15 cellular contexts compared by ENCODE assay signal in the genomic region with DNA sequence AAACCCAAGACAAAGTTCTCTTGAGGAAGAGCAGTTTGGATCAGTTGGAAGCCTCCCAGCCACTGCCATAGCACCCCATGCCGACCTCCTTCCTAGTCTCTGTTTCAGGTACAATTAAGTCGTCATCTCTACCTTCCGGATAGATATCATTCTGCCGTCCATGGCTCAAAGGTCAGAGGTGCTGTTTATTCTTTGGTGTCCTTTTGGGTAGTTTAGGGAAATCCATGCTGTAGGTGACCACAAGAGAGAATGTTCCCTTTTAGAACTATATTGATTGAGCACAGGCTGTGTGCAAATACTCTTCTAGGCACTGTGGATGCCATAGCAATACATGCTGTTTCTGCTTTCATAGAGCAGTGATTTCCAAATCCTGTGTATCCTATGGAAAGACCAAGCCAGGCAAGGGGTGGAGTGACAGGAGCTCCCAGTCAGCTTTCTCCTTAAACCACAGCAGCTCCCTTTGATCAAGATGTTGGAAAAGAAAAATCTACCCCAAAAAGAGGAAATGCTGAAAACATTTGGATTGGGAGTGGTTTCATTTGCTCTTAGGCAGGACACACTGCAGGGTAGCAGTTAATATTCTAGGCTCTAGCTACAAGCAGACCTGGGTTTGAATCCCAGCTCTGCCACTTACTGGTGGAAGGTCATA.
DNase-seq lines count a peak whose midpoint lies in the region; ATAC-seq and TF ChIP-seq lines count a peak whose summit lies in the region.
"Had no signal": no experiment of that assay in that cellular context is flagged by ENCODE, and none has a peak within 500 bp of the region (broad histone marks: within the 10 kb centered on the region; RNA-seq: fewer than 3 reads in every experiment).

No MANE protein-coding gene starts in this region.

- no peak for DNase-seq in right atrium auricular region (ENCODE audit: low spot score)
- no peak for DNase-seq in Right ventricle myocardium superior
- DNase-seq in activated B cell treated with CpG ODN at 0.5 μM for 24 hours = no peak
- DNase-seq in lung (ENCODE audit: low spot score) = no peak
- peak in 1 of 2 donors; percentile 25 for DNase-seq in uterus
- no peak for DNase-seq in activated CD8-positive, alpha-beta T cell treated with anti-CD3 and anti-CD28 coated beads, Interleukin-2, amount 10 ng/mL, durations not matched to agents 7 days and 5 days
- DNase-seq in activated CD4-positive, alpha-beta memory T cell treated with anti-CD3 and anti-CD28 coated beads, Interleukin-2, amount 10 ng/mL, durations not matched to agents 7 days and 5 days = no peak
- DNase-seq: ACHN; activated naive CD8-positive, alpha-beta T cell treated with anti-CD3 and anti-CD28 coated beads, Interleukin-2, amount 10 ng/mL, durations not matched to agents 7 days and 5 days; DMS79 treated with DMSO at 0.1 percent for 48 hours; NCI-H2029 treated with DMSO at 0.1 percent for 48 hours had no signal

- H3K4me1 Mint-ChIP-seq in activated B cell treated with CpG ODN at 0.5 μM for 24 hours = peaks cover 21% of the 10 kb centered on the region
- no peaks in the 10 kb centered on the region for H3K4me1 Mint-ChIP-seq in activated CD8-positive, alpha-beta T cell treated with anti-CD3 and anti-CD28 coated beads, Interleukin-2, amount 10 ng/mL, durations not matched to agents 7 days and 5 days (ENCODE audit: low read depth)
- peaks cover 15% of the 10 kb centered on the region for H3K4me1 Mint-ChIP-seq in activated CD4-positive, alpha-beta memory T cell treated with anti-CD3 and anti-CD28 coated beads, Interleukin-2, amount 10 ng/mL, durations not matched to agents 7 days and 5 days

- WGBS in lung, 2 donors = 69 to 78% methylated on average over 4 of the region's 4 CpGs

- peak overlapping the region; percentile 49 for H3K4me3 Mint-ChIP-seq in activated B cell treated with CpG ODN at 0.5 μM for 24 hours
- H3K4me3 Mint-ChIP-seq in activated CD8-positive, alpha-beta T cell treated with anti-CD3 and anti-CD28 coated beads, Interleukin-2, amount 10 ng/mL, durations not matched to agents 7 days and 5 days = no peak overlapping the region
- H3K4me3 Mint-ChIP-seq in activated CD4-positive, alpha-beta memory T cell treated with anti-CD3 and anti-CD28 coated beads, Interleukin-2, amount 10 ng/mL, durations not matched to agents 7 days and 5 days = no peak overlapping the region
- H3K4me3 Mint-ChIP-seq: activated naive CD8-positive, alpha-beta T cell treated with anti-CD3 and anti-CD28 coated beads, Interleukin-2, amount 10 ng/mL, durations not matched to agents 7 days and 5 days; T-helper 2 cell treated with Interferon-gamma antibody and Interleukin-4, amounts not matched to agents 5 μg/mL and 100 μg/mL, for 36 hours had no signal

- peaks cover 0 to 83% of the 10 kb centered on the region in 2 donors for H3K4me1 ChIP-seq in right atrium auricular region
- H3K4me1 ChIP-seq in lung (ENCODE audit: control insufficient read depth in 2 of 2, insufficient read depth in 2 of 2, low read length in 2 of 2) = peaks cover 11 to 24% of the 10 kb centered on the region in 2 donors
- no peaks in the 10 kb centered on the region for H3K4me1 ChIP-seq in uterus

- H3K27ac ChIP-seq in right atrium auricular region (peak overlapping the region; percentile 17 to 56), lung (ENCODE audit: low read depth in 1 of 2, low read length in 1 of 2) (peak overlapping the region; percentile 51 to 83), uterus (peak overlapping the region; percentile 33 to 42)
- H3K27ac ChIP-seq: thoracic aorta had no signal

- H3K36me3 ChIP-seq in right atrium auricular region (no peaks in the 10 kb centered on the region), lung (ENCODE audit: control insufficient read depth in 2 of 2, insufficient read depth in 2 of 2, low read length in 2 of 2) (no peaks in the 10 kb centered on the region), uterus (no peaks in the 10 kb centered on the region)
- H3K36me3 ChIP-seq: thoracic aorta had no signal

- POLR2A ChIA-PET in activated B cell treated with CpG ODN at 0.5 μM for 24 hours (lab: Charles Lee) = interaction anchor here (0.6 to 22.7 kb wide), 13 partner anchors 10 to 240 kb away, joined by 3 to 704 read pairs (median 4); no protein-coding TSS in a partner anchor
- POLR2A ChIA-PET in activated CD8-positive, alpha-beta T cell treated with anti-CD3 and anti-CD28 coated beads, Interleukin-2, amount 10 ng/mL, durations not matched to agents 7 days and 5 days (lab: Charles Lee) = no interaction called here
- POLR2A ChIA-PET in activated CD4-positive, alpha-beta memory T cell treated with anti-CD3 and anti-CD28 coated beads, Interleukin-2, amount 10 ng/mL, durations not matched to agents 7 days and 5 days (lab: Charles Lee) = interaction anchor here (0.8 to 1.5 kb wide), 4 partner anchors 10 to 141 kb away, joined by 3 to 5 read pairs (median 3); no protein-coding TSS in a partner anchor

- no peak overlapping the region for H3K4me3 ChIP-seq in right atrium auricular region
- no peak overlapping the region for H3K4me3 ChIP-seq in lung
- no peak overlapping the region for H3K4me3 ChIP-seq in uterus
- H3K4me3 ChIP-seq: thoracic aorta had no signal

- no peak for ATAC-seq in Right ventricle myocardium superior (ENCODE audit: poor library complexity)
- no peak for ATAC-seq in activated B cell treated with CpG ODN at 0.5 μM for 24 hours (ENCODE audit: low read depth)
- no peak for ATAC-seq in lung (ENCODE audit: insufficient read depth, low FRiP score)
- no peak for ATAC-seq in activated CD8-positive, alpha-beta T cell treated with anti-CD3 and anti-CD28 coated beads, Interleukin-2, amount 10 ng/mL, durations not matched to agents 7 days and 5 days
- no peak for ATAC-seq in GM19328 (IDR thresholded peaks at IDR 0.05; ENCODE audit: unreplicated experiment)

- no peak for TF ChIP-seq POLR2A in uterus (IDR thresholded peaks at IDR 0.05)

- no peak for TF ChIP-seq CTCF in right atrium auricular region (IDR thresholded peaks at IDR 0.05)
- TF ChIP-seq CTCF in activated B cell treated with CpG ODN at 0.5 μM for 24 hours (IDR thresholded peaks at IDR 0.05) = no peak
- TF ChIP-seq CTCF in lung (IDR thresholded peaks at IDR 0.05; ENCODE audit: control extremely low read depth, extremely low read depth) = no peak
- no peak for TF ChIP-seq CTCF in uterus (IDR thresholded peaks at IDR 0.05)

- no peak overlapping the region for H3K27ac Mint-ChIP-seq in activated B cell treated with CpG ODN at 0.5 μM for 24 hours
- no peak overlapping the region for H3K27ac Mint-ChIP-seq in activated CD8-positive, alpha-beta T cell treated with anti-CD3 and anti-CD28 coated beads, Interleukin-2, amount 10 ng/mL, durations not matched to agents 7 days and 5 days
- no peak overlapping the region for H3K27ac Mint-ChIP-seq in activated CD4-positive, alpha-beta memory T cell treated with anti-CD3 and anti-CD28 coated beads, Interleukin-2, amount 10 ng/mL, durations not matched to agents 7 days and 5 days
- H3K27ac Mint-ChIP-seq: activated naive CD8-positive, alpha-beta T cell treated with anti-CD3 and anti-CD28 coated beads, Interleukin-2, amount 10 ng/mL, durations not matched to agents 7 days and 5 days; progenitor cell of endocrine pancreas had no signal

- intact Hi-C loops in Right ventricle myocardium superior (cut with DNase I) = loop anchor here (10.0 kb wide), 1 partner anchor 307 kb away; no protein-coding TSS in a partner anchor
- intact Hi-C loops in activated B cell treated with CpG ODN at 0.5 μM for 24 hours (cut with micrococcal nuclease) = loop anchor here (1.0 to 10.0 kb wide), 4 partner anchors 66 to 717 kb away; no protein-coding TSS in a partner anchor
- intact Hi-C loops in uterus (cut with DNase I; ENCODE audit: low total_unique reads) = loop anchor here (10.0 kb wide), 1 partner anchor 307 kb away; no protein-coding TSS in a partner anchor

- no peaks in the 10 kb centered on the region for H3K36me3 Mint-ChIP-seq in activated B cell treated with CpG ODN at 0.5 μM for 24 hours (ENCODE audit: low read depth)
- no peaks in the 10 kb centered on the region for H3K36me3 Mint-ChIP-seq in activated CD8-positive, alpha-beta T cell treated with anti-CD3 and anti-CD28 coated beads, Interleukin-2, amount 10 ng/mL, durations not matched to agents 7 days and 5 days (ENCODE audit: low read depth)
- H3K36me3 Mint-ChIP-seq in activated CD4-positive, alpha-beta memory T cell treated with anti-CD3 and anti-CD28 coated beads, Interleukin-2, amount 10 ng/mL, durations not matched to agents 7 days and 5 days (ENCODE audit: low read depth) = no peaks in the 10 kb centered on the region
- H3K36me3 Mint-ChIP-seq: activated naive CD8-positive, alpha-beta T cell treated with anti-CD3 and anti-CD28 coated beads, Interleukin-2, amount 10 ng/mL, durations not matched to agents 7 days and 5 days had no signal

- H3K27me3 Mint-ChIP-seq in activated B cell treated with CpG ODN at 0.5 μM for 24 hours = no peaks in the 10 kb centered on the region
- peaks cover 4% of the 10 kb centered on the region for H3K27me3 Mint-ChIP-seq in activated CD8-positive, alpha-beta T cell treated with anti-CD3 and anti-CD28 coated beads, Interleukin-2, amount 10 ng/mL, durations not matched to agents 7 days and 5 days (ENCODE audit: low read depth)
- H3K27me3 Mint-ChIP-seq in activated CD4-positive, alpha-beta memory T cell treated with anti-CD3 and anti-CD28 coated beads, Interleukin-2, amount 10 ng/mL, durations not matched to agents 7 days and 5 days = no peaks in the 10 kb centered on the region
- H3K27me3 Mint-ChIP-seq: progenitor cell of endocrine pancreas had no signal

- no peaks in the 10 kb centered on the region for H3K27me3 ChIP-seq in right atrium auricular region
- no peaks in the 10 kb centered on the region for H3K27me3 ChIP-seq in lung (ENCODE audit: control insufficient read depth, insufficient read depth)
- H3K27me3 ChIP-seq in uterus = no peaks in the 10 kb centered on the region

- CTCF ChIA-PET in activated B cell treated with CpG ODN at 0.5 μM for 24 hours (lab: Charles Lee) = interaction anchor here (0.7 to 8.2 kb wide), 18 partner anchors 8 to 243 kb away, joined by 3 to 140 read pairs (median 4); no protein-coding TSS in a partner anchor
- CTCF ChIA-PET in activated CD8-positive, alpha-beta T cell treated with anti-CD3 and anti-CD28 coated beads, Interleukin-2, amount 10 ng/mL, durations not matched to agents 7 days and 5 days (lab: Charles Lee) = interaction anchor here (1.4 to 2.2 kb wide), 4 partner anchors 144 to 244 kb away, joined by 8 to 9 read pairs (median 8); no protein-coding TSS in a partner anchor
- CTCF ChIA-PET in activated CD4-positive, alpha-beta memory T cell treated with anti-CD3 and anti-CD28 coated beads, Interleukin-2, amount 10 ng/mL, durations not matched to agents 7 days and 5 days (lab: Charles Lee) = interaction anchor here (1.0 to 2.4 kb wide), 5 partner anchors 98 to 243 kb away, joined by 3 to 13 read pairs (median 3); no protein-coding TSS in a partner anchor

- H3K9me3 ChIP-seq in right atrium auricular region (no peaks in the 10 kb centered on the region), lung (ENCODE audit: control insufficient read depth in 2 of 2, insufficient read depth in 1 of 2, low read length in 1 of 2) (no peaks in the 10 kb centered on the region), uterus (no peaks in the 10 kb centered on the region)
- H3K9me3 ChIP-seq: thoracic aorta had no signal

- H3K9me3 Mint-ChIP-seq in activated B cell treated with CpG ODN at 0.5 μM for 24 hours = no peaks in the 10 kb centered on the region
- H3K9me3 Mint-ChIP-seq in activated CD8-positive, alpha-beta T cell treated with anti-CD3 and anti-CD28 coated beads, Interleukin-2, amount 10 ng/mL, durations not matched to agents 7 days and 5 days (ENCODE audit: insufficient read depth) = no peaks in the 10 kb centered on the region
- H3K9me3 Mint-ChIP-seq in activated CD4-positive, alpha-beta memory T cell treated with anti-CD3 and anti-CD28 coated beads, Interleukin-2, amount 10 ng/mL, durations not matched to agents 7 days and 5 days = no peaks in the 10 kb centered on the region
- H3K9me3 Mint-ChIP-seq: activated naive CD8-positive, alpha-beta T cell treated with anti-CD3 and anti-CD28 coated beads, Interleukin-2, amount 10 ng/mL, durations not matched to agents 7 days and 5 days; T-helper 2 cell treated with Interferon-gamma antibody and Interleukin-4, amounts not matched to agents 5 μg/mL and 100 μg/mL, for 36 hours had no signal
